ENCODE assay signal across 2 cellular contexts in the genomic region with DNA sequence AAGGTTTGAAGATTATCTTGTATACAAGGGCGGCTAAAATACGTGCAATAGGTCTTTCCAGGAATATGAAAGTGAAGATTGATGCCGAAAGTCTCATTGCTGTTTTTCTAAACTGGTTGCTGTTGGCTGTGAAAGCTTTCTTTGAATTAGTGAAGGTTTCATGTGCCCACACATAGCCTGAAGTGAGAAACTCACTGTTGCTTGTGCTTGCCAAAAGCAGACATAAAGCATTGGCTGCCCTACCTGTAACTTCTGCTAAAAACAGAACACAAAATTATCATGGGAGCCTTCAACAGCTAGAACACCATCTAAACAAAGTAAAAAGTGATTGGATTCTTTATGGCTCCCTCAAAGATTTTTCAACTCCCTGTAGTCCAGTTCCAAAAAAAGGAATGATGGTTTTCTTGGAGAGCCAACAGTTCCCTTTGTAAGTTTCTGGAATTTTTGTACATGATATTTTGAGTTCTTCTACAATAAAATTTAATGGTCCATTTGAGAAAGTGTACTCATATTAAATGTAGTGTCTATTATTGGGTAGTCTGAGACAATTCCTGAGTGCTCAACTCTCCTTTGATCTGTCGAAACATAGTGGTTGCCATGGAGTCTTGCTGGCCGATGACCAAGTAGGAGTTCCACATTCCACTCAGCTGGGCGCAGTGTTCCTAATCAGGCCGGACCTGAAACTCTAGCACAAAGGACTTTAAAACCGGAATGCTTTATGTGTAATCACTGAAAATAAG.
TF ChIP-seq lines count a peak whose summit lies in the region.

No MANE protein-coding gene starts in this region.

TF ChIP-seq in GM12878, 131 proteins besides CTCF, POLR2A, EP300 and RAD21 (continued from another document):
- TF ChIP-seq, protein P1, sequence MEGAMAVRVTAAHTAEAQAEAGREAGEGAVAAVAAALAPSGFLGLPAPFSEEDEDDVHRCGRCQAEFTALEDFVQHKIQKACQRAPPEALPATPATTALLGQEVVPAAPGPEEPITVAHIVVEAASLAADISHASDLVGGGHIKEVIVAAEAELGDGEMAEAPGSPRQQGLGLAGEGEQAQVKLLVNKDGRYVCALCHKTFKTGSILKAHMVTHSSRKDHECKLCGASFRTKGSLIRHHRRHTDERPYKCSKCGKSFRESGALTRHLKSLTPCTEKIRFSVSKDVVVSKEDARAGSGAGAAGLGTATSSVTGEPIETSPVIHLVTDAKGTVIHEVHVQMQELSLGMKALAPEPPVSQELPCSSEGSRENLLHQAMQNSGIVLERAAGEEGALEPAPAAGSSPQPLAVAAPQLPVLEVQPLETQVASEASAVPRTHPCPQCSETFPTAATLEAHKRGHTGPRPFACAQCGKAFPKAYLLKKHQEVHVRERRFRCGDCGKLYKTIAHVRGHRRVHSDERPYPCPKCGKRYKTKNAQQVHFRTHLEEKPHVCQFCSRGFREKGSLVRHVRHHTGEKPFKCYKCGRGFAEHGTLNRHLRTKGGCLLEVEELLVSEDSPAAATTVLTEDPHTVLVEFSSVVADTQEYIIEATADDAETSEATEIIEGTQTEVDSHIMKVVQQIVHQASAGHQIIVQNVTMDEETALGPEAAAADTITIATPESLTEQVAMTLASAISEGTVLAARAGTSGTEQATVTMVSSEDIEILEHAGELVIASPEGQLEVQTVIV (IDR thresholded peaks at IDR 0.05; ENCODE audit: borderline replicate concordance, partially characterized antibody) = no peak

TF ChIP-seq in SK-N-SH treated with all-trans-retinoic acid at 6 μM for 48 hours, 23 proteins besides CTCF, POLR2A, EP300 and RAD21 (continued from another document):
- TF ChIP-seq, protein P2, sequence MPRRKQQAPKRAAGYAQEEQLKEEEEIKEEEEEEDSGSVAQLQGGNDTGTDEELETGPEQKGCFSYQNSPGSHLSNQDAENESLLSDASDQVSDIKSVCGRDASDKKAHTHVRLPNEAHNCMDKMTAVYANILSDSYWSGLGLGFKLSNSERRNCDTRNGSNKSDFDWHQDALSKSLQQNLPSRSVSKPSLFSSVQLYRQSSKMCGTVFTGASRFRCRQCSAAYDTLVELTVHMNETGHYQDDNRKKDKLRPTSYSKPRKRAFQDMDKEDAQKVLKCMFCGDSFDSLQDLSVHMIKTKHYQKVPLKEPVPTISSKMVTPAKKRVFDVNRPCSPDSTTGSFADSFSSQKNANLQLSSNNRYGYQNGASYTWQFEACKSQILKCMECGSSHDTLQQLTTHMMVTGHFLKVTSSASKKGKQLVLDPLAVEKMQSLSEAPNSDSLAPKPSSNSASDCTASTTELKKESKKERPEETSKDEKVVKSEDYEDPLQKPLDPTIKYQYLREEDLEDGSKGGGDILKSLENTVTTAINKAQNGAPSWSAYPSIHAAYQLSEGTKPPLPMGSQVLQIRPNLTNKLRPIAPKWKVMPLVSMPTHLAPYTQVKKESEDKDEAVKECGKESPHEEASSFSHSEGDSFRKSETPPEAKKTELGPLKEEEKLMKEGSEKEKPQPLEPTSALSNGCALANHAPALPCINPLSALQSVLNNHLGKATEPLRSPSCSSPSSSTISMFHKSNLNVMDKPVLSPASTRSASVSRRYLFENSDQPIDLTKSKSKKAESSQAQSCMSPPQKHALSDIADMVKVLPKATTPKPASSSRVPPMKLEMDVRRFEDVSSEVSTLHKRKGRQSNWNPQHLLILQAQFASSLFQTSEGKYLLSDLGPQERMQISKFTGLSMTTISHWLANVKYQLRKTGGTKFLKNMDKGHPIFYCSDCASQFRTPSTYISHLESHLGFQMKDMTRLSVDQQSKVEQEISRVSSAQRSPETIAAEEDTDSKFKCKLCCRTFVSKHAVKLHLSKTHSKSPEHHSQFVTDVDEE (CRISPR knock-in tag; IDR thresholded peaks at IDR 0.05) = no peak
- TF ChIP-seq PPARA (CRISPR knock-in tag; IDR thresholded peaks at IDR 0.05; ENCODE audit: borderline replicate concordance) (no peak), ZFP3 (CRISPR knock-in tag; IDR thresholded peaks at IDR 0.05) (no peak)
